ENCODE assay signal across 17 cellular contexts in the genomic region with DNA sequence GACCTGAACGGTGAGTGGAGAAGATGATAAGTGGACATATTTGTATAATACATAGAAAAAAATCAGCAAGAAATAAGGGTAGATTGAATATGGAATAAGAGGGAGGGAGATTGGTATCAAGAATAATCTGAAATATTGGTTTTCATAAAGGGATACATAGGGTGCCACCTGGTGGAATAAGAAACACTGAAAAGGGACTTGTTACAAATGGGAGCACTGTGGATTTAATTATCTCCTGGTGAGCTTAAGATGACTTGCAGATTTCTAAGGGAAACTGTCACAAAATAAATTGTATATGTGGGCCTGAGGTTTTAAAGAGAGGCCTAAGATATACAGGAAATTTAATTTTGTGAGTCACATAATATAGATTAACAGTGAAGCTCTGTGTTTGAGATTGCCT.
DNase-seq lines count a peak whose midpoint lies in the region; ATAC-seq and TF ChIP-seq lines count a peak whose summit lies in the region.
"Had no signal": no experiment of that assay in that cellular context is flagged by ENCODE, and none has a peak within 500 bp of the region (broad histone marks: within the 10 kb centered on the region; RNA-seq: fewer than 3 reads in every experiment).

No MANE protein-coding gene starts in this region.

- H3K27ac Mint-ChIP-seq in activated naive CD4-positive, alpha-beta T cell treated with anti-CD3 and anti-CD28 coated beads, Interleukin-2, amount 50 U/mL, for 72 hours: no peak overlapping the region
- H3K27ac Mint-ChIP-seq: activated CD8-positive, alpha-beta T cell treated with anti-CD3 and anti-CD28 coated beads for 36 hours; CD4-positive, CD25-positive, alpha-beta regulatory T cell had no signal

- H3K4me2 ChIP-seq in hepatocyte: no peak overlapping the region

- no peaks in the 10 kb centered on the region for H3K27me3 ChIP-seq in hepatocyte
- H3K27me3 ChIP-seq: esophagus muscularis mucosa, neutrophil had no signal

- no peaks in the 10 kb centered on the region for H3K36me3 Mint-ChIP-seq in activated naive CD4-positive, alpha-beta T cell treated with anti-CD3 and anti-CD28 coated beads, Interleukin-2, amount 50 U/mL, for 72 hours
- H3K36me3 Mint-ChIP-seq: CD4-positive, CD25-positive, alpha-beta regulatory T cell had no signal

- no peaks in the 10 kb centered on the region for H3K36me3 ChIP-seq in hepatocyte (replicated peaks; ENCODE audit: insufficient read depth, low read depth)
- no peaks in the 10 kb centered on the region for H3K36me3 ChIP-seq in mucosa of descending colon (ENCODE audit: low read depth)
- H3K36me3 ChIP-seq: esophagus muscularis mucosa, neutrophil had no signal

- H3K9me2 ChIP-seq in hepatocyte (replicated peaks; ENCODE audit: insufficient read depth): no peaks in the 10 kb centered on the region

- intact Hi-C loops in left ventricle myocardium superior (cut with micrococcal nuclease) (no loop called here), mucosa of descending colon (cut with DNase I, micrococcal nuclease) (no loop called here)

- H3K4me1 ChIP-seq in hepatocyte (ENCODE audit: insufficient read depth): no peaks in the 10 kb centered on the region
- H3K4me1 ChIP-seq in mucosa of descending colon (ENCODE audit: low read depth): no peaks in the 10 kb centered on the region
- H3K4me1 ChIP-seq: esophagus muscularis mucosa had no signal

- no peak overlapping the region for H2AFZ ChIP-seq in hepatocyte

- H3K9me3 Mint-ChIP-seq in activated naive CD4-positive, alpha-beta T cell treated with anti-CD3 and anti-CD28 coated beads, Interleukin-2, amount 50 U/mL, for 72 hours: no peaks in the 10 kb centered on the region
- H3K9me3 Mint-ChIP-seq: activated CD8-positive, alpha-beta T cell treated with anti-CD3 and anti-CD28 coated beads for 36 hours had no signal

- H3K27ac ChIP-seq in VCaP (no peak overlapping the region), hepatocyte (no peak overlapping the region)
- H3K27ac ChIP-seq: esophagus muscularis mucosa, neutrophil, RWPE1 had no signal

- H3K79me2 ChIP-seq in hepatocyte: no peaks in the 10 kb centered on the region

- H3K9me3 ChIP-seq in hepatocyte (ENCODE audit: low read depth) (no peaks in the 10 kb centered on the region), mucosa of descending colon (no peaks in the 10 kb centered on the region)
- H3K9me3 ChIP-seq: esophagus muscularis mucosa, neutrophil had no signal

- WGBS in hepatocyte (ENCODE audit: low lambda C conversion rate, missing lambda C conversion rate): 88% methylated on average over 1 of the region's 1 CpG

- ATAC-seq in GM19351 (IDR thresholded peaks at IDR 0.05; ENCODE audit: unreplicated experiment) (peak; percentile 63), left ventricle myocardium superior (no peak), mucosa of descending colon (no peak)
- ATAC-seq in activated naive CD4-positive, alpha-beta T cell treated with anti-CD3 and anti-CD28 coated beads, Interleukin-2, amount 50 U/mL, for 72 hours: no peak
- ATAC-seq: activated CD8-positive, alpha-beta T cell treated with anti-CD3 and anti-CD28 coated beads for 36 hours had no signal

- H3K4me3 ChIP-seq in hepatocyte (no peak overlapping the region), mucosa of descending colon (no peak overlapping the region)
- H3K4me3 ChIP-seq: esophagus muscularis mucosa had no signal

- TF ChIP-seq CTCF in VCaP (conservative IDR thresholded peaks at IDR 0.05) (peak; percentile 68), hepatocyte (IDR thresholded peaks at IDR 0.05; ENCODE audit: poor library complexity) (peak; percentile 13), mucosa of descending colon (IDR thresholded peaks at IDR 0.05) (no peak)

- DNase-seq in Kasumi-1 (lab: John Stamatoyannopoulos, UW): peak; percentile 73 to 81
- DNase-seq in hepatocyte (ENCODE audit: low spot score): peak; percentile 6
- no peak for DNase-seq in activated naive CD4-positive, alpha-beta T cell treated with anti-CD3 and anti-CD28 coated beads, Interleukin-2, amount 50 U/mL, for 72 hours (ENCODE audit: low spot score in 2 of 2)
- DNase-seq in DMS114 treated with DMSO at 0.1 percent for 48 hours (lab: John Stamatoyannopoulos, UW; ENCODE audit: unreplicated experiment): no peak
- no peak for DNase-seq in left ventricle myocardium superior
- no peak for DNase-seq in mucosa of descending colon
- DNase-seq: activated CD8-positive, alpha-beta T cell treated with anti-CD3 and anti-CD28 coated beads for 36 hours; activated effector memory CD4-positive, alpha-beta T cell treated with Interleukin-2 at 50 U/mL for 16 hours; CD4-positive, CD25-positive, alpha-beta regulatory T cell; central memory CD4-positive, alpha-beta T cell; KBM-7; NCI-H2029 treated with DMSO at 0.1 percent for 48 hours had no signal

- H4K20me1 ChIP-seq in hepatocyte (ENCODE audit: insufficient read depth, poor library complexity, severe bottlenecking): no peaks in the 10 kb centered on the region

Comparison
In these comparisons a context has a peak if more than half of its experiments do, and no peak if none do; other contexts are left out.
1. DNase-seq: peak in Kasumi-1 (2 of 2) and hepatocyte (single experiment); none in activated naive CD4-positive, alpha-beta T cell treated with anti-CD3 and anti-CD28 coated beads, Interleukin-2, amount 50 U/mL, for 72 hours (0 of 2), DMS114 treated with DMSO at 0.1 percent for 48 hours (single experiment), left ventricle myocardium superior (single experiment) and mucosa of descending colon (0 of 3).